23 cellular contexts compared by ENCODE assay signal in genomic region chr6:157058574-157058973, GRCh38.
A peak's percentile ranks its signal among the peaks of the same experiment; 100 is the strongest.
DNase-seq lines count a peak whose midpoint lies in the region; ATAC-seq and TF ChIP-seq lines count a peak whose summit lies in the region.
"Had no signal": no experiment of that assay in that cellular context is flagged by ENCODE, and none has a peak within 500 bp of the region (broad histone marks: within the 10 kb centered on the region; RNA-seq: fewer than 3 reads in every experiment).

No MANE protein-coding gene starts in this region.

- no peaks in the 10 kb centered on the region for H3K9me3 Mint-ChIP-seq in CD8-positive, alpha-beta T cell
- peaks cover 0 to 11% (median 4%) of the 10 kb centered on the region in 7 donors for H3K9me3 Mint-ChIP-seq in naive B cell
- H3K9me3 Mint-ChIP-seq: activated naive CD4-positive, alpha-beta T cell treated with anti-CD3 and anti-CD28 coated beads, Interleukin-2, amount 50 U/mL, for 24 hours had no signal

- H3K27me3 Mint-ChIP-seq in CD8-positive, alpha-beta T cell (ENCODE audit: low read depth) = no peaks in the 10 kb centered on the region
- H3K27me3 Mint-ChIP-seq in naive B cell = no peaks in the 10 kb centered on the region
- H3K27me3 Mint-ChIP-seq: activated naive CD4-positive, alpha-beta T cell treated with anti-CD3 and anti-CD28 coated beads, Interleukin-2, amount 50 U/mL, for 24 hours had no signal

- no peak overlapping the region for H3K4me3 Mint-ChIP-seq in CD8-positive, alpha-beta T cell
- no peak overlapping the region for H3K4me3 Mint-ChIP-seq in naive B cell
- H3K4me3 Mint-ChIP-seq: activated naive CD4-positive, alpha-beta T cell treated with anti-CD3 and anti-CD28 coated beads, Interleukin-2, amount 50 U/mL, for 24 hours had no signal

- POLR2A ChIA-PET in CD8-positive, alpha-beta T cell (lab: Charles Lee) = interaction anchor here (0.6 to 0.7 kb wide), 2 partner anchors 40 to 235 kb away, joined by 4 read pairs; no protein-coding TSS in a partner anchor

- no peaks in the 10 kb centered on the region for H3K36me3 ChIP-seq in CD8-positive, alpha-beta T cell (ENCODE audit: insufficient read depth, low read length)
- H3K36me3 ChIP-seq in OCI-LY3 (replicated peaks; ENCODE audit: low read depth, low read length) = peaks cover 11% of the 10 kb centered on the region
- H3K36me3 ChIP-seq in gastrocnemius medialis = no peaks in the 10 kb centered on the region
- H3K36me3 ChIP-seq: HAP-1, Peyer's patch, sigmoid colon, stomach, upper lobe of left lung had no signal

- in situ Hi-C loops in gastrocnemius medialis (cut with MboI; ENCODE audit: low sequenced_read_pairs in 4 of 4) = no loop called here

- no peaks in the 10 kb centered on the region for H4K20me1 ChIP-seq in OCI-LY3 (ENCODE audit: insufficient read depth, low read length)

- CTCF ChIA-PET in CD8-positive, alpha-beta T cell (lab: Charles Lee) = no interaction called here

- no peak overlapping the region for H3K9ac ChIP-seq in OCI-LY3 (ENCODE audit: low read length)
- H3K9ac ChIP-seq: parathyroid adenoma had no signal

- no peak overlapping the region for H3K27ac ChIP-seq in CD8-positive, alpha-beta T cell (ENCODE audit: low read depth, low read length)
- no peak overlapping the region for H3K27ac ChIP-seq in OCI-LY3 (ENCODE audit: low read length)
- H3K27ac ChIP-seq in gastrocnemius medialis = no peak overlapping the region
- H3K27ac ChIP-seq: parathyroid adenoma, Peyer's patch, sigmoid colon, upper lobe of left lung had no signal

- peaks cover 26% of the 10 kb centered on the region for H3K4me1 ChIP-seq in CD8-positive, alpha-beta T cell (ENCODE audit: insufficient read depth, low read length)
- H3K4me1 ChIP-seq in OCI-LY3 (ENCODE audit: low read length) = peaks cover 26% of the 10 kb centered on the region
- H3K4me1 ChIP-seq in gastrocnemius medialis = peaks cover 11 to 16% of the 10 kb centered on the region in 2 donors
- H3K4me1 ChIP-seq: HAP-1, parathyroid adenoma had no signal

- H3K27ac Mint-ChIP-seq in CD8-positive, alpha-beta T cell = peak overlapping the region; percentile 45
- H3K27ac Mint-ChIP-seq in naive B cell = peak overlapping the region in 4 of 6 donors; percentile 55 to 88 (median 64)

- DNase-seq in CD8-positive, alpha-beta T cell = no peak
- DNase-seq in naive B cell (no peak), gastrocnemius medialis (no peak), foreskin melanocyte (no peak)
- DNase-seq: activated CD4-positive, alpha-beta T cell treated with anti-CD3 and anti-CD28 coated beads for 4 hours; head of caudate nucleus; KBM-7; MV-4-11; NCI-H187; NCI-H446 treated with DMSO at 0.1 percent for 48 hours; Peyer's patch; sigmoid colon; stimulated activated CD4-positive, alpha-beta T cell treated with anti-CD3 and anti-CD28 coated beads, Interleukin-1b, Interleukin-23, amount 100 ng/mL, for 48 hours; stomach had no signal

- intact Hi-C loops in CD8-positive, alpha-beta T cell (cut with DNase I, micrococcal nuclease) = no loop called here
- intact Hi-C loops in gastrocnemius medialis (cut with DNase I; ENCODE audit: low total_unique reads) = no loop called here

- H3K4me2 ChIP-seq in OCI-LY3 (ENCODE audit: low read length) = peak overlapping the region; percentile 51

- TF ChIP-seq POLR2A in gastrocnemius medialis (IDR thresholded peaks at IDR 0.05) = no peak

- H3K4me3 ChIP-seq in CD8-positive, alpha-beta T cell (ENCODE audit: low read depth, low read length) = no peak overlapping the region
- H3K4me3 ChIP-seq in OCI-LY3 (ENCODE audit: low read length) (no peak overlapping the region), gastrocnemius medialis (no peak overlapping the region)
- H3K4me3 ChIP-seq: HAP-1, Peyer's patch, sigmoid colon, SK-N-MC, stomach, upper lobe of left lung had no signal

- no peak for TF ChIP-seq CTCF in CD8-positive, alpha-beta T cell (IDR thresholded peaks at IDR 0.05)
- TF ChIP-seq CTCF in OCI-LY3 (IDR thresholded peaks at IDR 0.05; ENCODE audit: low read depth, low read length) (no peak), gastrocnemius medialis (IDR thresholded peaks at IDR 0.05 in 4 of 5, conservative IDR thresholded peaks at IDR 0.05 in 1 of 5) (no peak)

- H3K27me3 ChIP-seq in CD8-positive, alpha-beta T cell (ENCODE audit: insufficient read depth, low read length) = no peaks in the 10 kb centered on the region
- H3K27me3 ChIP-seq in OCI-LY3 (ENCODE audit: low read depth, low read length) (no peaks in the 10 kb centered on the region), gastrocnemius medialis (no peaks in the 10 kb centered on the region)
- H3K27me3 ChIP-seq: Peyer's patch, sigmoid colon, stomach, upper lobe of left lung had no signal

- peaks cover 5% of the 10 kb centered on the region for H3K36me3 Mint-ChIP-seq in CD8-positive, alpha-beta T cell
- peaks cover 10 to 20% of the 10 kb centered on the region in 2 donors for H3K36me3 Mint-ChIP-seq in naive B cell
- H3K36me3 Mint-ChIP-seq: activated naive CD4-positive, alpha-beta T cell treated with anti-CD3 and anti-CD28 coated beads, Interleukin-2, amount 50 U/mL, for 24 hours had no signal

- peaks cover 41% of the 10 kb centered on the region for H3K4me1 Mint-ChIP-seq in CD8-positive, alpha-beta T cell (ENCODE audit: low read depth)
- H3K4me1 Mint-ChIP-seq in naive B cell = peaks cover 29 to 62% (median 46%) of the 10 kb centered on the region in 3 donors

- ATAC-seq in CD8-positive, alpha-beta T cell = no peak
- ATAC-seq in GM19463 (IDR thresholded peaks at IDR 0.05; ENCODE audit: unreplicated experiment) (peak; percentile 56), naive B cell (ENCODE audit: low read depth in 2 of 2) (no peak), GM19467 (IDR thresholded peaks at IDR 0.05; ENCODE audit: unreplicated experiment) (no peak), SK-N-SH treated with all-trans-retinoic acid at 6 μM for 48 hours (no peak), gastrocnemius medialis (no peak)

- H3K9me3 ChIP-seq in CD8-positive, alpha-beta T cell (ENCODE audit: low read length) = no peaks in the 10 kb centered on the region
- no peaks in the 10 kb centered on the region for H3K9me3 ChIP-seq in OCI-LY3 (ENCODE audit: insufficient read depth, low read length)
- H3K9me3 ChIP-seq in gastrocnemius medialis = no peaks in the 10 kb centered on the region
- H3K9me3 ChIP-seq: HAP-1, Peyer's patch, sigmoid colon, stomach, upper lobe of left lung had no signal

- no peak overlapping the region for H2AFZ ChIP-seq in OCI-LY3 (ENCODE audit: low read depth, low read length)
- H2AFZ ChIP-seq: parathyroid adenoma had no signal

- no peaks in the 10 kb centered on the region; the same call in 1 of the 2 replicates for H3K79me2 ChIP-seq in OCI-LY3 (ENCODE audit: low read length)

TF ChIP-seq in SK-N-SH treated with all-trans-retinoic acid at 6 μM for 48 hours, 23 proteins besides CTCF, POLR2A, EP300 and RAD21:
- no peak for TF ChIP-seq CSRNP3 (CRISPR knock-in tag; IDR thresholded peaks at IDR 0.05)
- no peak for TF ChIP-seq ZC3H10 (CRISPR knock-in tag; IDR thresholded peaks at IDR 0.05)
- TF ChIP-seq OSR1 (CRISPR knock-in tag; IDR thresholded peaks at IDR 0.05) = no peak
- TF ChIP-seq ZNF8 (CRISPR knock-in tag; IDR thresholded peaks at IDR 0.05) = no peak
